In genomic region chr5:112995764-112996618, GRCh38 we compare ENCODE assay signal across 8 cellular contexts. TPM values are rescaled to one million over a fixed set of nuclear protein-coding genes. Genes with fewer than 3 reads are reported as not detected.
DNase-seq lines count a peak whose midpoint lies in the region; ATAC-seq, FAIRE-seq and TF ChIP-seq lines count a peak whose summit lies in the region.

No MANE protein-coding gene starts in this region.

- H3K4me1 ChIP-seq in CD4-positive, alpha-beta memory T cell (ENCODE audit: insufficient read depth, low read length) = peaks cover 11% of the 10 kb centered on the region
- H3K4me1 ChIP-seq in naive thymus-derived CD4-positive, alpha-beta T cell (ENCODE audit: control insufficient read depth in 2 of 2, insufficient read depth in 2 of 2, low read length in 2 of 2) = peaks cover 0 to 7% of the 10 kb centered on the region in 2 donors

- no peaks in the 10 kb centered on the region for H3K9me3 Mint-ChIP-seq in CD4-positive, alpha-beta memory T cell
- no peaks in the 10 kb centered on the region for H3K9me3 Mint-ChIP-seq in naive thymus-derived CD4-positive, alpha-beta T cell
- no peaks in the 10 kb centered on the region for H3K9me3 Mint-ChIP-seq in stimulated activated memory B cell treated with anti-CD40 and anti-IgM and Interleukin-4, amounts not matched to agents 10 μg/mL and 1 μg/mL and 100 μg/mL, for 72 hours

- peak; percentile 65 to 76 (median 71) for DNase-seq in CD4-positive, alpha-beta memory T cell
- DNase-seq in GM19239 (ENCODE audit: insufficient read length, low spot score) (peak; percentile 30), epithelial cell of proximal tubule (ENCODE audit: low read depth) (no peak)
- DNase-seq in NK-92 treated with Interleukin-12 subunit alpha and Interleukin-12 subunit beta, amount 100 ng/mL, for 24 hours (lab: John Stamatoyannopoulos, UW) = peak; percentile 37
- peak; percentile 86 for DNase-seq in activated CD8-positive, alpha-beta memory T cell treated with anti-CD3 and anti-CD28 coated beads, Interleukin-2, amount 50 U/mL, for 48 hours
- DNase-seq in naive thymus-derived CD4-positive, alpha-beta T cell = peak; percentile 47 to 77 (median 66)

- H3K4me1 Mint-ChIP-seq in CD4-positive, alpha-beta memory T cell = peaks cover 20 to 41% (median 25%) of the 10 kb centered on the region in 4 donors
- H3K4me1 Mint-ChIP-seq in naive thymus-derived CD4-positive, alpha-beta T cell = peaks cover 9 to 42% (median 36%) of the 10 kb centered on the region in 7 donors
- H3K4me1 Mint-ChIP-seq in stimulated activated memory B cell treated with anti-CD40 and anti-IgM and Interleukin-4, amounts not matched to agents 10 μg/mL and 1 μg/mL and 100 μg/mL, for 72 hours = peaks cover 34% of the 10 kb centered on the region

- H3K36me3 ChIP-seq in CD4-positive, alpha-beta memory T cell (ENCODE audit: insufficient read depth, low read length) = peaks cover 3% of the 10 kb centered on the region
- peaks cover 0 to 16% (median 6%) of the 10 kb centered on the region in 3 experiments for H3K36me3 ChIP-seq in naive thymus-derived CD4-positive, alpha-beta T cell (ENCODE audit: control insufficient read depth in 2 of 3, insufficient read depth in 3 of 3, low read length in 3 of 3)

- H3K27ac Mint-ChIP-seq in CD4-positive, alpha-beta memory T cell = peak overlapping the region in 5 of 7 donors; percentile 1 to 52 (median 17)
- H3K27ac Mint-ChIP-seq in naive thymus-derived CD4-positive, alpha-beta T cell = peak overlapping the region in 4 of 9 donors; percentile 29 to 62 (median 48)
- peak overlapping the region; percentile 51 for H3K27ac Mint-ChIP-seq in stimulated activated memory B cell treated with anti-CD40 and anti-IgM and Interleukin-4, amounts not matched to agents 10 μg/mL and 1 μg/mL and 100 μg/mL, for 72 hours

- peaks cover 28 to 57% of the 10 kb centered on the region in 2 donors for H3K36me3 Mint-ChIP-seq in CD4-positive, alpha-beta memory T cell
- H3K36me3 Mint-ChIP-seq in naive thymus-derived CD4-positive, alpha-beta T cell = peaks cover 0 to 24% (median 19%) of the 10 kb centered on the region in 5 donors
- H3K36me3 Mint-ChIP-seq in stimulated activated memory B cell treated with anti-CD40 and anti-IgM and Interleukin-4, amounts not matched to agents 10 μg/mL and 1 μg/mL and 100 μg/mL, for 72 hours = peaks cover 27% of the 10 kb centered on the region

- TF ChIP-seq CTCF in epithelial cell of proximal tubule (conservative IDR thresholded peaks at IDR 0.05; ENCODE audit: low read depth, low read length) = peak; percentile 96

- intact Hi-C loops in CD4-positive, alpha-beta memory T cell (cut with micrococcal nuclease) = loop anchor here (1.0 to 5.0 kb wide), 8 partner anchors 21 to 610 kb away; no protein-coding TSS in a partner anchor
- intact Hi-C loops in naive thymus-derived CD4-positive, alpha-beta T cell (cut with micrococcal nuclease) = loop anchor here (1.0 to 5.0 kb wide), 12 partner anchors 25 to 610 kb away; partner anchors contain the start of gene YTHDC2 (in 1 of the 2)

- H3K27me3 ChIP-seq in CD4-positive, alpha-beta memory T cell (ENCODE audit: insufficient read depth, low read length) = no peaks in the 10 kb centered on the region
- H3K27me3 ChIP-seq in naive thymus-derived CD4-positive, alpha-beta T cell (ENCODE audit: control insufficient read depth in 2 of 2, insufficient read depth in 2 of 2, low read length in 2 of 2) = no peaks in the 10 kb centered on the region

- H3K27me3 Mint-ChIP-seq in CD4-positive, alpha-beta memory T cell = no peaks in the 10 kb centered on the region
- H3K27me3 Mint-ChIP-seq in naive thymus-derived CD4-positive, alpha-beta T cell = no peaks in the 10 kb centered on the region
- H3K27me3 Mint-ChIP-seq in stimulated activated memory B cell treated with anti-CD40 and anti-IgM and Interleukin-4, amounts not matched to agents 10 μg/mL and 1 μg/mL and 100 μg/mL, for 72 hours = no peaks in the 10 kb centered on the region

- ATAC-seq in HG03354 (IDR thresholded peaks at IDR 0.05; ENCODE audit: poor library complexity, severe bottlenecking, unreplicated experiment) = peak; percentile 93
- peak; percentile 90 for ATAC-seq in naive thymus-derived CD4-positive, alpha-beta T cell
- peak; percentile 59 for ATAC-seq in stimulated activated memory B cell treated with anti-CD40 and anti-IgM and Interleukin-4, amounts not matched to agents 10 μg/mL and 1 μg/mL and 100 μg/mL, for 72 hours

- peak overlapping the region in 2 of 8 donors; percentile 19 to 57 for H3K4me3 Mint-ChIP-seq in CD4-positive, alpha-beta memory T cell
- H3K4me3 Mint-ChIP-seq in naive thymus-derived CD4-positive, alpha-beta T cell = peak overlapping the region in 3 of 10 donors; percentile 2 to 38 (median 24)
- no peak overlapping the region for H3K4me3 Mint-ChIP-seq in stimulated activated memory B cell treated with anti-CD40 and anti-IgM and Interleukin-4, amounts not matched to agents 10 μg/mL and 1 μg/mL and 100 μg/mL, for 72 hours

- POLR2A ChIA-PET in CD4-positive, alpha-beta memory T cell (lab: Charles Lee; ENCODE audit: partially characterized antibody) = interaction anchor here (1.0 to 2.0 kb wide), 18 partner anchors 11 to 338 kb away, joined by 3 to 10 read pairs (median 4); partner anchors contain the start of genes DCP2 and SRP19
- POLR2A ChIA-PET in naive thymus-derived CD4-positive, alpha-beta T cell (lab: Charles Lee) = interaction anchor here (0.9 to 1.7 kb wide), 5 partner anchors 12 to 518 kb away, joined by 3 to 7 read pairs (median 4); partner anchors contain the start of genes DCP2 and YTHDC2

- peak; percentile 97 for FAIRE-seq in GM19239 (lab: Jason Lieb, UNC)

- CTCF ChIA-PET in CD4-positive, alpha-beta memory T cell (lab: Charles Lee; ENCODE audit: partially characterized antibody) = interaction anchor here (0.6 to 8.1 kb wide), 81 partner anchors 10 to 1833 kb away, joined by 3 to 245 read pairs (median 4); partner anchors contain the start of genes DCP2, REEP5 and YTHDC2
- CTCF ChIA-PET in naive thymus-derived CD4-positive, alpha-beta T cell (lab: Charles Lee) = interaction anchor here (0.6 to 4.2 kb wide), 41 partner anchors 9 to 616 kb away, joined by 3 to 49 read pairs (median 4); partner anchors contain the start of genes DCP2 and MCC

- no peak overlapping the region for H3K27ac ChIP-seq in CD4-positive, alpha-beta memory T cell (ENCODE audit: low read depth, low read length)
- no peak overlapping the region for H3K27ac ChIP-seq in naive thymus-derived CD4-positive, alpha-beta T cell (ENCODE audit: low read depth, low read length)

- no peaks in the 10 kb centered on the region for H3K9me3 ChIP-seq in CD4-positive, alpha-beta memory T cell (ENCODE audit: control insufficient read depth in 1 of 2, low read length in 2 of 2)
- no peaks in the 10 kb centered on the region for H3K9me3 ChIP-seq in naive thymus-derived CD4-positive, alpha-beta T cell (ENCODE audit: control insufficient read depth in 2 of 3, low read length in 3 of 3)

- H3K4me3 ChIP-seq in CD4-positive, alpha-beta memory T cell (ENCODE audit: low read length in 2 of 2) = no peak overlapping the region
- H3K4me3 ChIP-seq in epithelial cell of proximal tubule (ENCODE audit: low read depth, low read length) = no peak overlapping the region
- H3K4me3 ChIP-seq in naive thymus-derived CD4-positive, alpha-beta T cell (ENCODE audit: low read length) = no peak overlapping the region

RNA-seq across cellular contexts. Expression of gene DCP2, which starts 19.4 kb away (rescaled TPM):
- total RNA-seq in CD4-positive, alpha-beta memory T cell = 100 to 1,000 TPM; 116 to 123 TPM
- 10 to 100 TPM; 54.0 to 75.4 TPM for polyA plus RNA-seq in CD4-positive, alpha-beta memory T cell
- 24.5 and 28.9 TPM in 2 replicates for total RNA-seq in epithelial cell of proximal tubule
- total RNA-seq in naive thymus-derived CD4-positive, alpha-beta T cell = 100 to 1,000 TPM in 1 of 5 experiments, 10 to 100 TPM in 4; 60.2 to 101 (median 85.1) TPM
- 10 to 100 TPM; 50.7 to 55.8 TPM for polyA plus RNA-seq in naive thymus-derived CD4-positive, alpha-beta T cell
